In genomic region chr18:3461704-3462103, GRCh38 we compare ENCODE assay signal across 16 cellular contexts. TPM values are rescaled to one million over a fixed set of nuclear protein-coding genes. Genes with fewer than 3 reads are reported as not detected.
DNase-seq lines count a peak whose midpoint lies in the region; ATAC-seq and TF ChIP-seq lines count a peak whose summit lies in the region.
"Had no signal": no experiment of that assay in that cellular context is flagged by ENCODE, and none has a peak within 500 bp of the region (broad histone marks: within the 10 kb centered on the region; RNA-seq: fewer than 3 reads in every experiment).

No MANE protein-coding gene starts in this region.

- 0 out of 2 replicates have a peak overlapping the region, but pooled peaks have one; percentile 18 for H3K27ac ChIP-seq in ACC112 (ENCODE audit: low read depth, low read length)
- H3K27ac ChIP-seq in neural cell (ENCODE audit: low read length), result peak overlapping the region; percentile 17
- H3K27ac ChIP-seq: HL-60, KMS-11 had no signal

- TF ChIP-seq EP300 in neural cell (conservative IDR thresholded peaks at IDR 0.05; ENCODE audit: poor library complexity, severe bottlenecking), result no peak

- no peaks in the 10 kb centered on the region for H3K9me2 ChIP-seq in neural cell (ENCODE audit: insufficient read depth, low read length)

- H3K9me3 Mint-ChIP-seq in HFFc6, result peaks cover 20% of the 10 kb centered on the region
- peaks cover 4% of the 10 kb centered on the region for H3K9me3 Mint-ChIP-seq in central memory CD8-positive, alpha-beta T cell

- no peaks in the 10 kb centered on the region for H3K27me3 ChIP-seq in ACC112 (ENCODE audit: insufficient read depth, low read length)
- no peaks in the 10 kb centered on the region for H3K27me3 ChIP-seq in neural cell (ENCODE audit: insufficient read depth, low read depth, low read length)

- H3K27ac Mint-ChIP-seq in HFFc6, result peak overlapping the region; percentile 6; the same call in 1 of the 2 replicates
- H3K27ac Mint-ChIP-seq in central memory CD8-positive, alpha-beta T cell (ENCODE audit: low read depth), result peak overlapping the region; percentile 51

- H3K79me2 ChIP-seq in ACC112 (ENCODE audit: control insufficient read depth, insufficient read depth, low read length, unreplicated experiment), result peaks cover 18% of the 10 kb centered on the region
- peaks cover 22% of the 10 kb centered on the region for H3K79me2 ChIP-seq in neural cell (replicated peaks; ENCODE audit: insufficient read depth, low read length)

- H3K36me3 ChIP-seq in ACC112 (ENCODE audit: insufficient read depth, low read length), result peaks cover 45% of the 10 kb centered on the region
- H3K36me3 ChIP-seq in neural cell (ENCODE audit: insufficient read depth, low read length), result peaks cover 4% of the 10 kb centered on the region

- H3K9ac ChIP-seq in neural cell (ENCODE audit: low read length), result no peak overlapping the region
- H3K9ac ChIP-seq: KMS-11 had no signal

- peaks cover 67% of the 10 kb centered on the region for H3K4me1 Mint-ChIP-seq in HFFc6 (ENCODE audit: low read depth)
- H3K4me1 Mint-ChIP-seq in central memory CD8-positive, alpha-beta T cell, result peaks cover 51% of the 10 kb centered on the region

- no peaks in the 10 kb centered on the region for H4K20me1 ChIP-seq in neural cell (ENCODE audit: insufficient read depth)

- ATAC-seq in central memory CD8-positive, alpha-beta T cell (replicated peaks; ENCODE audit: extremely low read depth, poor library complexity, severe bottlenecking), result no peak

- H2AFZ ChIP-seq in ACC112 (ENCODE audit: low read length, unreplicated experiment) (no peak overlapping the region), neural cell (ENCODE audit: low read depth, low read length) (no peak overlapping the region)

- peaks cover 7% of the 10 kb centered on the region for H3K27me3 Mint-ChIP-seq in HFFc6 (ENCODE audit: insufficient read depth)
- H3K27me3 Mint-ChIP-seq in central memory CD8-positive, alpha-beta T cell, result no peaks in the 10 kb centered on the region

- no peak overlapping the region for H3K4me2 ChIP-seq in neural cell (ENCODE audit: low read length)
- H3K4me2 ChIP-seq: KMS-11 had no signal

- 0 out of 2 replicates have a peak overlapping the region, but pooled peaks have one; percentile 24 for H3K4me3 Mint-ChIP-seq in HFFc6
- H3K4me3 Mint-ChIP-seq in central memory CD8-positive, alpha-beta T cell, result no peak overlapping the region

- no peak for TF ChIP-seq RAD21 in neural cell (conservative IDR thresholded peaks at IDR 0.05)

- no peaks in the 10 kb centered on the region for H3F3A ChIP-seq in neural cell (ENCODE audit: insufficient read depth, low read length, poor library complexity, severe bottlenecking)

- H3K4me3 ChIP-seq in ACC112 (ENCODE audit: low read depth, low read length) (no peak overlapping the region), neural cell (ENCODE audit: low read length) (no peak overlapping the region)

- H3K9me3 ChIP-seq in neural cell (ENCODE audit: low read length), result no peaks in the 10 kb centered on the region

- H3K4me1 ChIP-seq in ACC112 (ENCODE audit: control insufficient read depth, insufficient read depth, low read length, unreplicated experiment), result peaks cover 37% of the 10 kb centered on the region

- DNase-seq in HFFc6 (no peak), NCI-H524 treated with DMSO at 0.1 percent for 48 hours (lab: John Stamatoyannopoulos, UW) (no peak)
- no peak for DNase-seq in central memory CD8-positive, alpha-beta T cell (ENCODE audit: low spot score in 2 of 2)
- no peak for DNase-seq in stimulated activated CD4-positive, alpha-beta T cell treated with anti-CD3 and anti-CD28 coated beads, Interleukin-4, amount 100 ng/mL, for 24 hours
- DNase-seq in effector CD4-positive, alpha-beta T cell, result no peak
- no peak for DNase-seq in stimulated activated CD8-positive, alpha-beta memory T cell treated with anti-CD3 and anti-CD28 coated beads, Interleukin-4, amount 100 ng/mL, for 48 hours
- DNase-seq: AML-193, DND-41, GDM1, NCI-H1092 treated with DMSO at 0.1 percent for 48 hours, NCI-H187, SHP77 treated with DMSO at 0.1 percent for 48 hours had no signal

- H3K36me3 Mint-ChIP-seq in HFFc6 (ENCODE audit: low read depth), result peaks cover 55% of the 10 kb centered on the region
- peaks cover 19% of the 10 kb centered on the region for H3K36me3 Mint-ChIP-seq in central memory CD8-positive, alpha-beta T cell (ENCODE audit: insufficient read depth)

- TF ChIP-seq CTCF in HFFc6 (IDR thresholded peaks at IDR 0.05) (no peak), neural cell (IDR thresholded peaks at IDR 0.05; ENCODE audit: poor library complexity, severe bottlenecking) (no peak)

TF ChIP-seq in neural cell, 6 proteins besides CTCF, POLR2A, EP300 and RAD21:
- TF ChIP-seq TAF1 (IDR thresholded peaks at IDR 0.05; ENCODE audit: low read depth) (no peak), POLR2AphosphoS5 (IDR thresholded peaks at IDR 0.05) (no peak), SMC3 (conservative IDR thresholded peaks at IDR 0.05; ENCODE audit: poor library complexity) (no peak), EZH2 (IDR thresholded peaks at IDR 0.05; ENCODE audit: borderline replicate concordance, insufficient read depth, low read length, poor library complexity, severe bottlenecking) (no peak), MXI1 (conservative IDR thresholded peaks at IDR 0.05; ENCODE audit: poor library complexity, severe bottlenecking) (no peak)
- TF ChIP-seq, protein P1, sequence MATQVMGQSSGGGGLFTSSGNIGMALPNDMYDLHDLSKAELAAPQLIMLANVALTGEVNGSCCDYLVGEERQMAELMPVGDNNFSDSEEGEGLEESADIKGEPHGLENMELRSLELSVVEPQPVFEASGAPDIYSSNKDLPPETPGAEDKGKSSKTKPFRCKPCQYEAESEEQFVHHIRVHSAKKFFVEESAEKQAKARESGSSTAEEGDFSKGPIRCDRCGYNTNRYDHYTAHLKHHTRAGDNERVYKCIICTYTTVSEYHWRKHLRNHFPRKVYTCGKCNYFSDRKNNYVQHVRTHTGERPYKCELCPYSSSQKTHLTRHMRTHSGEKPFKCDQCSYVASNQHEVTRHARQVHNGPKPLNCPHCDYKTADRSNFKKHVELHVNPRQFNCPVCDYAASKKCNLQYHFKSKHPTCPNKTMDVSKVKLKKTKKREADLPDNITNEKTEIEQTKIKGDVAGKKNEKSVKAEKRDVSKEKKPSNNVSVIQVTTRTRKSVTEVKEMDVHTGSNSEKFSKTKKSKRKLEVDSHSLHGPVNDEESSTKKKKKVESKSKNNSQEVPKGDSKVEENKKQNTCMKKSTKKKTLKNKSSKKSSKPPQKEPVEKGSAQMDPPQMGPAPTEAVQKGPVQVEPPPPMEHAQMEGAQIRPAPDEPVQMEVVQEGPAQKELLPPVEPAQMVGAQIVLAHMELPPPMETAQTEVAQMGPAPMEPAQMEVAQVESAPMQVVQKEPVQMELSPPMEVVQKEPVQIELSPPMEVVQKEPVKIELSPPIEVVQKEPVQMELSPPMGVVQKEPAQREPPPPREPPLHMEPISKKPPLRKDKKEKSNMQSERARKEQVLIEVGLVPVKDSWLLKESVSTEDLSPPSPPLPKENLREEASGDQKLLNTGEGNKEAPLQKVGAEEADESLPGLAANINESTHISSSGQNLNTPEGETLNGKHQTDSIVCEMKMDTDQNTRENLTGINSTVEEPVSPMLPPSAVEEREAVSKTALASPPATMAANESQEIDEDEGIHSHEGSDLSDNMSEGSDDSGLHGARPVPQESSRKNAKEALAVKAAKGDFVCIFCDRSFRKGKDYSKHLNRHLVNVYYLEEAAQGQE (IDR thresholded peaks at IDR 0.05; ENCODE audit: borderline replicate concordance), result no peak

RNA-seq across cellular contexts. Expression of gene TGIF1, which starts 11.7 kb away (rescaled TPM):
- 10 to 100 TPM; 41.3 to 59.9 (median 55.8) TPM for total RNA-seq in HFFc6 (2021; fragmentation: NEBNext Ultra II Directional; extraction: Animal tissue kit (Norgen Biotek cat#: 25700))
- polyA plus RNA-seq in neural cell, result 3.6 and 9.7 TPM in 2 replicates
- polyA minus RNA-seq in neural cell, result 2.9 and 3.2 TPM in 2 replicates
